Comparison of ENCODE assay signal across 8 cellular contexts in the genomic region with DNA sequence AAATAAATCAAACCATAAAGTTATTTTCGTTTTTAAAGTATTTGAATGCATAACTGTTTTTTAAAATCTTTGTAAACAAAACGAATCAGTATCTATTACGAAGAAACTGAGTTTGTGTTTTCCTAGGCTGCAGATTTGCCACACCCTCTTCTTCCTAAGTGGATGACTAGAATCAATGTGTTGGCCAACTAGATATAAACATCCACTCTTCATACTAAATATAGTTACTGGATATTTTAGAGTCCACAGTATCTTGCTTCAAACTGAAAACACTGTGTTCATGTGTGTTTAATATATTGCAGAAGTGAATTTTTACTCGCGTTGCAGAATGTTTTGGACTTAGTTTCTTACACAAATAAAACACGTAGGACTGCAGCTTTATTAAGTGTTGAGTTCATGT.
DNase-seq lines count a peak whose midpoint lies in the region; ATAC-seq and TF ChIP-seq lines count a peak whose summit lies in the region.

No MANE protein-coding gene starts in this region.

- no peak overlapping the region for H3K27ac Mint-ChIP-seq in CD14-positive monocyte
- peak overlapping the region in 1 of 2 donors; percentile 80 for H3K27ac Mint-ChIP-seq in effector memory CD8-positive, alpha-beta T cell
- peak overlapping the region; percentile 52 to 82 (median 79) for H3K27ac Mint-ChIP-seq in nephron

- peaks cover 7% of the 10 kb centered on the region; the same call in 1 of the 2 replicates for H3K79me2 ChIP-seq in Loucy (ENCODE audit: insufficient read depth, low read length)

- peak overlapping the region; percentile 86 to 87 for H3K4me3 Mint-ChIP-seq in CD14-positive monocyte
- peak overlapping the region; percentile 88 to 94 for H3K4me3 Mint-ChIP-seq in effector memory CD8-positive, alpha-beta T cell
- peak overlapping the region; percentile 91 to 95 (median 92) for H3K4me3 Mint-ChIP-seq in nephron

- H3K27me3 ChIP-seq in Loucy (ENCODE audit: insufficient read depth, low read length, poor library complexity, severe bottlenecking): no peaks in the 10 kb centered on the region

- DNase-seq in CD14-positive monocyte (ENCODE audit: low spot score) (no peak), hypothalamus (lab: John Stamatoyannopoulos, UW) (no peak)
- DNase-seq in effector memory CD8-positive, alpha-beta T cell: no peak
- no peak for DNase-seq in stimulated activated CD4-positive, alpha-beta T cell treated with anti-CD3 and anti-CD28 coated beads, Interleukin-2, amount 100 ng/mL, for 24 hours

- H3K4me1 Mint-ChIP-seq in CD14-positive monocyte (peaks cover 12% of the 10 kb centered on the region), nephron (peaks cover 13% of the 10 kb centered on the region)
- H3K4me1 Mint-ChIP-seq in effector memory CD8-positive, alpha-beta T cell (ENCODE audit: low read depth in 2 of 2): peaks cover 11 to 18% of the 10 kb centered on the region in 2 donors

- peak overlapping the region; percentile 95 for H3K4me3 ChIP-seq in Loucy (ENCODE audit: low read length, poor library complexity, severe bottlenecking)

- H3K9me3 Mint-ChIP-seq in CD14-positive monocyte (peaks cover 0 to 18% (median 5%) of the 10 kb centered on the region in 7 donors), nephron (peaks cover 5% of the 10 kb centered on the region)
- no peaks in the 10 kb centered on the region for H3K9me3 Mint-ChIP-seq in effector memory CD8-positive, alpha-beta T cell

- H2AFZ ChIP-seq in Loucy (ENCODE audit: low read length): no peak overlapping the region

- H3K9ac ChIP-seq in Loucy (ENCODE audit: low read depth, low read length, poor library complexity, severe bottlenecking): peak overlapping the region; percentile 83

- no peak for ATAC-seq in effector memory CD8-positive, alpha-beta T cell (replicated peaks)
- ATAC-seq in HG03045 (IDR thresholded peaks at IDR 0.05; ENCODE audit: unreplicated experiment) (no peak), HG03378 (IDR thresholded peaks at IDR 0.05; ENCODE audit: unreplicated experiment) (no peak)

- H3K4me2 ChIP-seq in Loucy (ENCODE audit: low read depth, low read length, poor library complexity, severe bottlenecking): peak overlapping the region; percentile 92

- no peaks in the 10 kb centered on the region for H4K20me1 ChIP-seq in Loucy (ENCODE audit: insufficient read depth, low read length, poor library complexity, severe bottlenecking)

- H3K27me3 Mint-ChIP-seq in CD14-positive monocyte (ENCODE audit: low read depth in 3 of 3): peaks cover 0 to 5% (median 0%) of the 10 kb centered on the region in 3 donors
- no peaks in the 10 kb centered on the region for H3K27me3 Mint-ChIP-seq in effector memory CD8-positive, alpha-beta T cell
- no peaks in the 10 kb centered on the region for H3K27me3 Mint-ChIP-seq in nephron (ENCODE audit: low read depth)

- H3F3A ChIP-seq in Loucy (ENCODE audit: low read depth): no peaks in the 10 kb centered on the region

- H3K9me2 ChIP-seq in Loucy (replicated peaks; ENCODE audit: low read depth, low read length): no peaks in the 10 kb centered on the region

- intact Hi-C loops in CD14-positive monocyte (cut with micrococcal nuclease): loop anchor here (5.0 to 10.0 kb wide), 4 partner anchors 64 to 346 kb away; a partner anchor contains a TSS

- no peaks in the 10 kb centered on the region for H3K9me3 ChIP-seq in Loucy (ENCODE audit: insufficient read depth, low read depth, low read length)

- no peak for TF ChIP-seq CTCF in CD14-positive monocyte (IDR thresholded peaks at IDR 0.05)
- no peak for TF ChIP-seq CTCF in Loucy (conservative IDR thresholded peaks at IDR 0.05; ENCODE audit: low read length)
- TF ChIP-seq CTCF in nephron (IDR thresholded peaks at IDR 0.05; ENCODE audit: unreplicated experiment in 3 of 3): no peak

- no peaks in the 10 kb centered on the region for H3K36me3 Mint-ChIP-seq in CD14-positive monocyte
- peaks cover 8% of the 10 kb centered on the region for H3K36me3 Mint-ChIP-seq in effector memory CD8-positive, alpha-beta T cell (ENCODE audit: insufficient read depth)
- H3K36me3 Mint-ChIP-seq in nephron (ENCODE audit: low read depth): peaks cover 14% of the 10 kb centered on the region

- H3K36me3 ChIP-seq in Loucy (ENCODE audit: insufficient read depth, low read length): no peaks in the 10 kb centered on the region

- H3K4me1 ChIP-seq in Loucy (ENCODE audit: insufficient read depth, low read length, poor library complexity, severe bottlenecking): peaks cover 15% of the 10 kb centered on the region

Comparison
In these comparisons a context has a peak if more than half of its experiments do, and no peak if none do; other contexts are left out.
1. H3K27ac Mint-ChIP-seq: peak in nephron (3 of 3); none in CD14-positive monocyte (0 of 7).
2. Peak in every context shown above with its lines, with median percentiles within 50 percentile points of each other: H3K4me3 Mint-ChIP-seq.